11 cellular contexts compared by ENCODE assay signal in the genomic region with DNA sequence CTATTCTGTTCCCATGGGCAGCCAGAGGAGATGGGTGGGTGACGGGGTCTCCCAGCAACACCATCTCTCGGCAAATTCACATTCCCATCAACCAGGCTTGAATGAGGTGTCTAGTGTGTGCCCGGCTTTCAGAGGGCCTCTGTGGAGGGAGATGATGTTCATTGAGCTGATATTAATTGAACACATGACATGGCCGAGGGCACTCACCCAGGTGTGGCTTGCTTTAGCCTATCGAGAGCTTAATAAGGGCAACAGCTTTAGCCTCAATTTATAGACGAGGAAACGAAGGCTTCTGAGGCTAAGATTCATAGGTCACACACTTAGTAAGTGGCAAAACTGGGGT.
DNase-seq lines count a peak whose midpoint lies in the region; ATAC-seq and TF ChIP-seq lines count a peak whose summit lies in the region.
"Had no signal": no experiment of that assay in that cellular context is flagged by ENCODE, and none has a peak within 500 bp of the region (broad histone marks: within the 10 kb centered on the region; RNA-seq: fewer than 3 reads in every experiment).

No MANE protein-coding gene starts in this region.

- H3K27me3 Mint-ChIP-seq in T-cell = peaks cover 4 to 21% of the 10 kb centered on the region in 2 donors
- H3K27me3 Mint-ChIP-seq in stimulated activated naive CD8-positive, alpha-beta T cell treated with anti-CD3 and anti-CD28 coated beads, Interleukin-15, amount 100 ng/mL, for 72 hours = peaks cover 74% of the 10 kb centered on the region

- ATAC-seq in T-cell (replicated peaks in 1 of 4) = no peak
- no peak for ATAC-seq in stimulated activated naive CD8-positive, alpha-beta T cell treated with anti-CD3 and anti-CD28 coated beads, Interleukin-15, amount 100 ng/mL, for 72 hours
- no peak for ATAC-seq in GM21360 (IDR thresholded peaks at IDR 0.05; ENCODE audit: unreplicated experiment)
- ATAC-seq in HG03469 (IDR thresholded peaks at IDR 0.05; ENCODE audit: unreplicated experiment) = no peak

- H3K4me3 ChIP-seq in fibroblast of lung (replicated peaks in 1 of 4; ENCODE audit: control extremely low read depth in 1 of 4, insufficient read depth in 1 of 4, low read depth in 3 of 4, low read length in 4 of 4) = peak overlapping the region in 3 of 4 experiments; percentile 9 to 21 (median 17)

- H3K4me2 ChIP-seq in fibroblast of lung (ENCODE audit: extremely low read depth, insufficient read depth, low read length) = peak overlapping the region; percentile 85

- H3K9me3 ChIP-seq in fibroblast of lung (ENCODE audit: control insufficient read depth, insufficient read depth, low read depth, low read length) = no peaks in the 10 kb centered on the region

- H3K4me1 Mint-ChIP-seq in T-cell = peaks cover 38 to 51% (median 43%) of the 10 kb centered on the region in 3 donors
- peaks cover 54% of the 10 kb centered on the region for H3K4me1 Mint-ChIP-seq in stimulated activated naive CD8-positive, alpha-beta T cell treated with anti-CD3 and anti-CD28 coated beads, Interleukin-15, amount 100 ng/mL, for 72 hours

- POLR2A ChIA-PET in T-cell (lab: Charles Lee) = no interaction called here

- no peaks in the 10 kb centered on the region for H3K79me2 ChIP-seq in fibroblast of lung (ENCODE audit: control insufficient read depth, insufficient read depth, low read length)
- H3K79me2 ChIP-seq: parathyroid adenoma had no signal

- H3K27me3 ChIP-seq in fibroblast of lung (ENCODE audit: control insufficient read depth, insufficient read depth, low read length) = no peaks in the 10 kb centered on the region

- peak overlapping the region; percentile 86 for H3K27ac ChIP-seq in fibroblast of lung (ENCODE audit: insufficient read depth, low read length)

- peaks cover 10% of the 10 kb centered on the region for H3K4me1 ChIP-seq in fibroblast of lung (ENCODE audit: control insufficient read depth, extremely low read depth, insufficient read depth, low read length)
- H3K4me1 ChIP-seq: parathyroid adenoma had no signal

- H4K20me1 ChIP-seq in fibroblast of lung (ENCODE audit: control insufficient read depth, extremely low read depth, insufficient read depth, low read length) = no peaks in the 10 kb centered on the region

- no peak overlapping the region for H3K9ac ChIP-seq in fibroblast of lung (ENCODE audit: insufficient read depth, low read length)
- H3K9ac ChIP-seq: parathyroid adenoma had no signal

- no peak for TF ChIP-seq CTCF in fibroblast of lung (conservative IDR thresholded peaks at IDR 0.05 in 1 of 2, IDR thresholded peaks at IDR 0.05 in 1 of 2; ENCODE audit: low read depth in 1 of 2, low read length in 2 of 2)

- peak overlapping the region; percentile 8 to 23 for H3K27ac Mint-ChIP-seq in T-cell
- H3K27ac Mint-ChIP-seq in stimulated activated naive CD8-positive, alpha-beta T cell treated with anti-CD3 and anti-CD28 coated beads, Interleukin-15, amount 100 ng/mL, for 72 hours = no peak overlapping the region
- H3K27ac Mint-ChIP-seq: activated T-helper 17 cell treated with anti-CD3 and anti-CD28 coated beads, Interleukin-2, amount 50 U/mL, for 72 hours had no signal

- no peaks in the 10 kb centered on the region for H3K36me3 ChIP-seq in fibroblast of lung (ENCODE audit: control insufficient read depth, insufficient read depth, low read length)

- peak overlapping the region; percentile 10 for H2AFZ ChIP-seq in fibroblast of lung (ENCODE audit: low read length)
- H2AFZ ChIP-seq: parathyroid adenoma had no signal

- H3K36me3 Mint-ChIP-seq in T-cell = no peaks in the 10 kb centered on the region

- no peaks in the 10 kb centered on the region for H3K9me3 Mint-ChIP-seq in T-cell
- H3K9me3 Mint-ChIP-seq in stimulated activated naive CD8-positive, alpha-beta T cell treated with anti-CD3 and anti-CD28 coated beads, Interleukin-15, amount 100 ng/mL, for 72 hours = no peaks in the 10 kb centered on the region
- H3K9me3 Mint-ChIP-seq: activated T-helper 17 cell treated with anti-CD3 and anti-CD28 coated beads, Interleukin-2, amount 50 U/mL, for 72 hours had no signal

- peak; percentile 54 for DNase-seq in NCI-H2196 (lab: John Stamatoyannopoulos, UW; ENCODE audit: unreplicated experiment)
- DNase-seq in NCI-H2196 treated with DMSO at 0.1 percent for 48 hours (lab: John Stamatoyannopoulos, UW; ENCODE audit: unreplicated experiment) = no peak
- no peak for DNase-seq in T-cell
- DNase-seq in fibroblast of lung (ENCODE audit: low read depth in 2 of 2) = no peak
- DNase-seq in stimulated activated naive CD8-positive, alpha-beta T cell treated with anti-CD3 and anti-CD28 coated beads, Interleukin-15, amount 100 ng/mL, for 72 hours = no peak
- no peak for DNase-seq in iPS-NIHi11 (ENCODE audit: low spot score)
- DNase-seq: effector CD4-positive, alpha-beta T cell had no signal

- H3K4me3 Mint-ChIP-seq in T-cell = peak overlapping the region; percentile 53 to 77 (median 59)
- H3K4me3 Mint-ChIP-seq in stimulated activated naive CD8-positive, alpha-beta T cell treated with anti-CD3 and anti-CD28 coated beads, Interleukin-15, amount 100 ng/mL, for 72 hours = peak overlapping the region; percentile 67 to 71
- H3K4me3 Mint-ChIP-seq: activated T-helper 17 cell treated with anti-CD3 and anti-CD28 coated beads, Interleukin-2, amount 50 U/mL, for 72 hours had no signal

- CTCF ChIA-PET in T-cell (lab: Charles Lee) = interaction anchor here (0.9 to 1.1 kb wide), 3 partner anchors 8 to 39 kb away, joined by 3 to 5 read pairs (median 4); no protein-coding TSS in a partner anchor

Comparison
In these comparisons a context has a peak if more than half of its experiments do, and no peak if none do; other contexts are left out.
1. H3K27ac Mint-ChIP-seq: peak in T-cell (2 of 2); none in stimulated activated naive CD8-positive, alpha-beta T cell treated with anti-CD3 and anti-CD28 coated beads, Interleukin-15, amount 100 ng/mL, for 72 hours (0 of 2).